8 cellular contexts compared by ENCODE assay signal in the genomic region with DNA sequence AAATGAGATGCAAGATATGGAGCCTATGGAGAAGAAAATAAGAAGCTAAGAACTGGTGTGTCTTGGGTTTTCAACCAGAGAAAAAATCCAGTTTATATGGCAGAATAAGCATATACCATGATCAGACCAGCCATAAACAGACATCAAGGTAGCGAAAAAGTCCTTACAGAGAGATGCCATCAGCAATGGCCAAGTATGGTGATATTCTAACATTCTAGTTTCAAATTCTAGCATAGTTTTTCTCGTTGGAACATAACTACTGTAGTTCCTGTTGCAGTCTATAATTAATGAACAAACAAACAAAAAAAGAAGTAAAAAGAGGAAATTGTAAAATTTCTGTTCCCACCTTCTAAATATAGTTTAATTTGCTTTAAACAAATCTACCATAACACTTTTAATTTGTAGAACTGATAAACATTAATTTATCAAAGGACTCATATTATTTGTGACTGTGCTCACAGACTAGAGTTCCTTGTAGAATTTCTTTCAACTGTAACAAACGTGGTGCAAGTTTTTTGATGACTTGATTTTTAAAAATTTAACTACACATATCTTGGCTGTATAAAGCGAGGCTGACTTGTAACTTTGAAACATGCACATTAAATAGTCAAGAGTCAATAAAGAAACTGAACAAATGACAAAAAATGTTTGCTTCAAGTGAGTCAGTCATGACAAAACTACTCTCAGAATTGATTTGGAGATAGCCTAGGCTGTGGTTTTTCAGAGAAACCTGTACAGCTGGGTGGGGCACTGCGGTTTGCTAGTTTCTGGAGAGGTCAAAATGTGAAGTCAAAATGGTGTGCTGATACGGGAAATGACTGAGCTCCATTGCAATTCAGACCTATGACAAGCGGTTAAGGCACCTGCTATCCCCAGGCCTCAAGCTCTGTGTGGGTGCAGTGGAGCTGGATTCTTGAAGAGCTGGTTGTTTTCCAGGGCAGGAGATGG. TPM values are rescaled to one million over a fixed set of nuclear protein-coding genes. Genes with fewer than 3 reads are reported as not detected.
DNase-seq lines count a peak whose midpoint lies in the region; ATAC-seq and TF ChIP-seq lines count a peak whose summit lies in the region.

No MANE protein-coding gene starts in this region.

- DNase-seq in NOMO-1 treated with dmso at 0.1 percent for 144 hours (lab: John Stamatoyannopoulos, UW; ENCODE audit: unreplicated experiment): peak; percentile 84
- DNase-seq in activated CD8-positive, alpha-beta memory T cell treated with anti-CD3 and anti-CD28 coated beads, Interleukin-2, amount 50 U/mL, for 48 hours: peak; percentile 84
- peak; percentile 58 for DNase-seq in hepatocyte (ENCODE audit: low spot score)
- DNase-seq in stimulated activated CD8-positive, alpha-beta memory T cell treated with anti-CD3 and anti-CD28 coated beads, Interleukin-4, amount 100 ng/mL, for 4 hours (ENCODE audit: low read depth in 2 of 2, low spot score in 1 of 2): peak; percentile 57 to 62
- no peak for DNase-seq in adrenal gland
- no peak for DNase-seq in tibial artery

- no peaks in the 10 kb centered on the region for H3K9me2 ChIP-seq in hepatocyte (replicated peaks; ENCODE audit: insufficient read depth)

- H3K79me2 ChIP-seq in hepatocyte: no peaks in the 10 kb centered on the region

- H3K4me3 ChIP-seq in hepatocyte (no peak overlapping the region), adrenal gland (no peak overlapping the region), tibial artery (no peak overlapping the region)

- H3K36me3 ChIP-seq in hepatocyte (replicated peaks; ENCODE audit: insufficient read depth, low read depth): no peaks in the 10 kb centered on the region
- no peaks in the 10 kb centered on the region for H3K36me3 ChIP-seq in adrenal gland (replicated peaks in 1 of 2)
- H3K36me3 ChIP-seq in tibial artery: no peaks in the 10 kb centered on the region

- 70% methylated on average over 7 of the region's 7 CpGs for WGBS in hepatocyte (ENCODE audit: low lambda C conversion rate, missing lambda C conversion rate)
- 78 to 87% (median 81%) methylated on average over 7 of the region's 7 CpGs for WGBS in adrenal gland, 4 donors

- no peak overlapping the region for H3K4me2 ChIP-seq in hepatocyte

- ATAC-seq in GM18498 (IDR thresholded peaks at IDR 0.05; ENCODE audit: unreplicated experiment) (peak; percentile 85), HG02763 (IDR thresholded peaks at IDR 0.05; ENCODE audit: unreplicated experiment) (peak; percentile 87)

- no peaks in the 10 kb centered on the region for H3K9me3 ChIP-seq in hepatocyte (ENCODE audit: low read depth)
- no peaks in the 10 kb centered on the region for H3K9me3 ChIP-seq in adrenal gland (replicated peaks in 1 of 3)
- no peaks in the 10 kb centered on the region for H3K9me3 ChIP-seq in tibial artery

- peak overlapping the region; percentile 73 for H3K27ac ChIP-seq in hepatocyte
- no peak overlapping the region for H3K27ac ChIP-seq in adrenal gland
- no peak overlapping the region for H3K27ac ChIP-seq in tibial artery

- H3K27me3 ChIP-seq in hepatocyte (no peaks in the 10 kb centered on the region), adrenal gland (no peaks in the 10 kb centered on the region), tibial artery (no peaks in the 10 kb centered on the region)

- intact Hi-C loops in adrenal gland (cut with DNase I): loop anchor here (5.0 to 10.0 kb wide), 2 partner anchors 39 to 392 kb away; no protein-coding TSS in a partner anchor
- intact Hi-C loops in tibial artery (cut with DNase I; ENCODE audit: low total_unique reads): loop anchor here (5.0 to 10.0 kb wide), 2 partner anchors 222 to 394 kb away; no protein-coding TSS in a partner anchor

- TF ChIP-seq POLR2A in adrenal gland (IDR thresholded peaks at IDR 0.05): no peak

- H2AFZ ChIP-seq in hepatocyte: no peak overlapping the region

- H4K20me1 ChIP-seq in hepatocyte (ENCODE audit: insufficient read depth, poor library complexity, severe bottlenecking): no peaks in the 10 kb centered on the region

- TF ChIP-seq CTCF in hepatocyte (IDR thresholded peaks at IDR 0.05; ENCODE audit: poor library complexity) (no peak), adrenal gland (IDR thresholded peaks at IDR 0.05) (no peak), tibial artery (IDR thresholded peaks at IDR 0.05) (no peak)

- H3K4me1 ChIP-seq in hepatocyte (ENCODE audit: insufficient read depth) (peaks cover 5% of the 10 kb centered on the region), adrenal gland (replicated peaks in 1 of 2) (no peaks in the 10 kb centered on the region), tibial artery (peaks cover 0 to 12% (median 7%) of the 10 kb centered on the region in 4 donors)

RNA-seq across cellular contexts. Expression of a gene that starts 10.1 kb away (rescaled TPM):
- 0.07 and 0.12 TPM in 2 replicates for total RNA-seq in hepatocyte
- 0.24 TPM in 1 of 2 replicates, not detected in the other for polyA plus RNA-seq in hepatocyte
- 1 to 10 TPM in 7 of 8 donors, under 1 TPM in 1; 0.79 to 3.6 (median 2.2) TPM for total RNA-seq in adrenal gland
- 1 to 10 TPM in 2 of 3 donors, under 1 TPM in 1; 0.37 to 1.3 (median 1.1) TPM for polyA plus RNA-seq in adrenal gland

Comparison
In these comparisons a context has a peak if more than half of its experiments do, and no peak if none do; other contexts are left out.
1. DNase-seq: peak in NOMO-1 treated with dmso at 0.1 percent for 144 hours (single experiment), activated CD8-positive, alpha-beta memory T cell treated with anti-CD3 and anti-CD28 coated beads, Interleukin-2, amount 50 U/mL, for 48 hours (single experiment), hepatocyte (single experiment) and stimulated activated CD8-positive, alpha-beta memory T cell treated with anti-CD3 and anti-CD28 coated beads, Interleukin-4, amount 100 ng/mL, for 4 hours (2 of 2); none in adrenal gland (0 of 7) and tibial artery (0 of 2).